In genomic region chr2:189579585-189579984, GRCh38 we compare ENCODE assay signal across 2 cellular contexts.
TF ChIP-seq lines count a peak whose summit lies in the region.

No MANE protein-coding gene starts in this region.

TF ChIP-seq in SK-N-SH, 30 proteins besides CTCF, POLR2A, EP300 and RAD21 (continued from another document):
- no peak for TF ChIP-seq JUND (IDR thresholded peaks at IDR 0.05)
- no peak for TF ChIP-seq GABPA (IDR thresholded peaks at IDR 0.05; ENCODE audit: low read depth)

TF ChIP-seq in SK-N-SH treated with all-trans-retinoic acid at 6 μM for 48 hours, 23 proteins besides CTCF, POLR2A, EP300 and RAD21 (continued from another document):
- no peak for TF ChIP-seq PATZ1 (CRISPR knock-in tag; IDR thresholded peaks at IDR 0.05; ENCODE audit: borderline replicate concordance)
- TF ChIP-seq OSR1 (CRISPR knock-in tag; IDR thresholded peaks at IDR 0.05): no peak
- no peak for TF ChIP-seq ZC3H10 (CRISPR knock-in tag; IDR thresholded peaks at IDR 0.05)
- TF ChIP-seq TCF4 (CRISPR knock-in tag; IDR thresholded peaks at IDR 0.05; ENCODE audit: borderline replicate concordance): no peak
- TF ChIP-seq ESRRG (CRISPR knock-in tag; IDR thresholded peaks at IDR 0.05): no peak
- no peak for TF ChIP-seq ZNF70 (CRISPR knock-in tag; IDR thresholded peaks at IDR 0.05)
- no peak for TF ChIP-seq PPARA (CRISPR knock-in tag; IDR thresholded peaks at IDR 0.05; ENCODE audit: borderline replicate concordance)
- TF ChIP-seq CSDC2 (CRISPR knock-in tag; IDR thresholded peaks at IDR 0.05): no peak
